8 cellular contexts compared by ENCODE assay signal in the genomic region with DNA sequence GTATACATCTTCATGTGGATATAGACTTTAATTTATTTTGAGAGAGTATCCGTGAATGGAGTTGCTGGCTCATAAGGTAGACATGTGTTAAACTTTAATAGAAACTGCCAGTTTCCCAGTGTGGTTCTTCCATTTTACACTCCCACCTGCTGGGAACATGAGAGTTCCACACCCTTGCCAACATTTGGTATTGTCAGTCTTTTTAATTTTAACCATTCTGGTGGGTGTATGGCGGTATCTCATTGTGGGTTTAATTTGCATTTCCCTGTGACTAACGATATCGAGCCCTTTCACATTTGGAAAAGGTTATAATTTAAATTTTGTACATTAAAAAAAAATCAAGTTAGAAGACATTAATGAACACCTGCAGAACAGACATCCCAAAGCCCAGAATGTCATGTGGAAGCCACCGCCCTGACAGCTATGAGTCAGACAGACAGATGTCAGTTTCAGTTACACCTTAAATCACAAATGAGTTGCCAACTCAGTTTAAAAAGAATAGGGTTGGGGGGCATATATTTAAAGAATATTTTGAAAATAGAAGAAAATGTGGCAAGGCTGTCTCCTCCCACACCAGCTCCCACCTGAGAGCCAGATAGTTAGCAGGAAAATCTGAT. TPM values are rescaled to one million over a fixed set of nuclear protein-coding genes. Genes with fewer than 3 reads are reported as not detected.
DNase-seq lines count a peak whose midpoint lies in the region; ATAC-seq and TF ChIP-seq lines count a peak whose summit lies in the region.

No MANE protein-coding gene starts in this region.

- no peak for TF ChIP-seq CTCF in activated CD8-positive, alpha-beta T cell treated with anti-CD3 and anti-CD28 coated beads for 36 hours (IDR thresholded peaks at IDR 0.05)

- H3K4me3 Mint-ChIP-seq in activated CD8-positive, alpha-beta T cell treated with anti-CD3 and anti-CD28 coated beads for 36 hours, result no peak overlapping the region
- H3K4me3 Mint-ChIP-seq in activated CD8-positive, alpha-beta T cell treated with anti-CD3 and anti-CD28 coated beads, Interleukin-2, amount 10 ng/mL, durations not matched to agents 7 days and 5 days, result no peak overlapping the region

- ATAC-seq in activated CD8-positive, alpha-beta T cell treated with anti-CD3 and anti-CD28 coated beads for 36 hours, result peak; percentile 74
- ATAC-seq in activated CD8-positive, alpha-beta T cell treated with anti-CD3 and anti-CD28 coated beads, Interleukin-2, amount 10 ng/mL, durations not matched to agents 7 days and 5 days, result no peak
- peak; percentile 81 for ATAC-seq in HG02884 (IDR thresholded peaks at IDR 0.05; ENCODE audit: unreplicated experiment)

- H3K27ac Mint-ChIP-seq in activated CD8-positive, alpha-beta T cell treated with anti-CD3 and anti-CD28 coated beads for 36 hours, result no peak overlapping the region
- no peak overlapping the region for H3K27ac Mint-ChIP-seq in activated CD8-positive, alpha-beta T cell treated with anti-CD3 and anti-CD28 coated beads, Interleukin-2, amount 10 ng/mL, durations not matched to agents 7 days and 5 days

- intact Hi-C loops in activated CD8-positive, alpha-beta T cell treated with anti-CD3 and anti-CD28 coated beads for 36 hours (cut with micrococcal nuclease), result no loop called here

- CTCF ChIA-PET in activated CD8-positive, alpha-beta T cell treated with anti-CD3 and anti-CD28 coated beads for 36 hours (lab: Charles Lee), result interaction anchor here (0.9 to 1.0 kb wide), 2 partner anchors 27 to 28 kb away, joined by 3 read pairs; no protein-coding TSS in a partner anchor
- CTCF ChIA-PET in activated CD8-positive, alpha-beta T cell treated with anti-CD3 and anti-CD28 coated beads, Interleukin-2, amount 10 ng/mL, durations not matched to agents 7 days and 5 days (lab: Charles Lee), result interaction anchor here (1.7 kb wide), 1 partner anchor 27 kb away, joined by 7 read pairs; no protein-coding TSS in a partner anchor

- peaks cover 25% of the 10 kb centered on the region for H3K36me3 Mint-ChIP-seq in activated CD8-positive, alpha-beta T cell treated with anti-CD3 and anti-CD28 coated beads for 36 hours (ENCODE audit: low read depth)
- peaks cover 9% of the 10 kb centered on the region for H3K36me3 Mint-ChIP-seq in activated CD8-positive, alpha-beta T cell treated with anti-CD3 and anti-CD28 coated beads, Interleukin-2, amount 10 ng/mL, durations not matched to agents 7 days and 5 days (ENCODE audit: low read depth)

- DNase-seq in activated CD8-positive, alpha-beta T cell treated with anti-CD3 and anti-CD28 coated beads for 36 hours, result peak; percentile 55
- DNase-seq in activated CD8-positive, alpha-beta T cell treated with anti-CD3 and anti-CD28 coated beads, Interleukin-2, amount 10 ng/mL, durations not matched to agents 7 days and 5 days, result no peak
- DNase-seq in RPMI8226 (peak; percentile 55), kidney tubule cell (ENCODE audit: low spot score) (peak; percentile 67), COR-L47 (lab: John Stamatoyannopoulos, UW) (no peak), SKM-1 (lab: John Stamatoyannopoulos, UW; ENCODE audit: unreplicated experiment) (no peak), MV-4-11 (lab: John Stamatoyannopoulos, UW) (no peak)

- POLR2A ChIA-PET in activated CD8-positive, alpha-beta T cell treated with anti-CD3 and anti-CD28 coated beads for 36 hours (lab: Charles Lee), result interaction anchor here (0.8 to 1.0 kb wide), 2 partner anchors 17 to 34 kb away, joined by 3 read pairs; no protein-coding TSS in a partner anchor
- POLR2A ChIA-PET in activated CD8-positive, alpha-beta T cell treated with anti-CD3 and anti-CD28 coated beads, Interleukin-2, amount 10 ng/mL, durations not matched to agents 7 days and 5 days (lab: Charles Lee), result no interaction called here

- peaks cover 6% of the 10 kb centered on the region for H3K27me3 Mint-ChIP-seq in activated CD8-positive, alpha-beta T cell treated with anti-CD3 and anti-CD28 coated beads for 36 hours
- no peaks in the 10 kb centered on the region for H3K27me3 Mint-ChIP-seq in activated CD8-positive, alpha-beta T cell treated with anti-CD3 and anti-CD28 coated beads, Interleukin-2, amount 10 ng/mL, durations not matched to agents 7 days and 5 days (ENCODE audit: low read depth)

- peaks cover 13% of the 10 kb centered on the region for H3K9me3 Mint-ChIP-seq in activated CD8-positive, alpha-beta T cell treated with anti-CD3 and anti-CD28 coated beads for 36 hours
- peaks cover 3% of the 10 kb centered on the region for H3K9me3 Mint-ChIP-seq in activated CD8-positive, alpha-beta T cell treated with anti-CD3 and anti-CD28 coated beads, Interleukin-2, amount 10 ng/mL, durations not matched to agents 7 days and 5 days (ENCODE audit: insufficient read depth)

- peaks cover 45% of the 10 kb centered on the region for H3K4me1 Mint-ChIP-seq in activated CD8-positive, alpha-beta T cell treated with anti-CD3 and anti-CD28 coated beads for 36 hours (ENCODE audit: low read depth)
- H3K4me1 Mint-ChIP-seq in activated CD8-positive, alpha-beta T cell treated with anti-CD3 and anti-CD28 coated beads, Interleukin-2, amount 10 ng/mL, durations not matched to agents 7 days and 5 days (ENCODE audit: low read depth), result peaks cover 19% of the 10 kb centered on the region

RNA-seq across cellular contexts. Expression of a gene that starts 36.9 kb away (rescaled TPM):
- total RNA-seq in activated CD8-positive, alpha-beta T cell treated with anti-CD3 and anti-CD28 coated beads for 36 hours, result 10 to 100 TPM; 13.6 to 13.8 TPM
- total RNA-seq in activated CD8-positive, alpha-beta T cell treated with anti-CD3 and anti-CD28 coated beads, Interleukin-2, amount 10 ng/mL, durations not matched to agents 7 days and 5 days, result 1 to 10 TPM; 4.6 to 5.5 TPM

Comparison
In these comparisons a context has a peak if more than half of its experiments do, and no peak if none do; other contexts are left out.
1. DNase-seq: peak in activated CD8-positive, alpha-beta T cell treated with anti-CD3 and anti-CD28 coated beads for 36 hours (single experiment), RPMI8226 (single experiment) and kidney tubule cell (single experiment); none in activated CD8-positive, alpha-beta T cell treated with anti-CD3 and anti-CD28 coated beads, Interleukin-2, amount 10 ng/mL, durations not matched to agents 7 days and 5 days (single experiment), COR-L47 (single experiment), SKM-1 (single experiment) and MV-4-11 (single experiment).